27 cellular contexts compared by ENCODE assay signal in genomic region chr13:93254775-93255174, GRCh38. TPM values are rescaled to one million over a fixed set of nuclear protein-coding genes. Genes with fewer than 3 reads are reported as not detected.
A peak's percentile ranks its signal among the peaks of the same experiment; 100 is the strongest.
DNase-seq lines count a peak whose midpoint lies in the region; FAIRE-seq and TF ChIP-seq lines count a peak whose summit lies in the region.
"Had no signal": no experiment of that assay in that cellular context is flagged by ENCODE, and none has a peak within 500 bp of the region (broad histone marks: within the 10 kb centered on the region; RNA-seq: fewer than 3 reads in every experiment).

No MANE protein-coding gene starts in this region.

- H4K8ac ChIP-seq in H1 (ENCODE audit: extremely low read depth, insufficient read depth, low read length), result no peak overlapping the region

- H2BK20ac ChIP-seq in H1 (ENCODE audit: low read length), result no peak overlapping the region

- peaks cover 0 to 8% (median 0%) of the 10 kb centered on the region in 7 donors for H3K9me3 Mint-ChIP-seq in CD14-positive monocyte

- TF ChIP-seq CTCF in HEK293 (tag by site-specific recombination; IDR thresholded peaks at IDR 0.05), result no peak
- TF ChIP-seq CTCF in H1 (IDR thresholded peaks at IDR 0.05; ENCODE audit: control extremely low read depth in 1 of 3, insufficient read depth in 1 of 3, low read depth in 1 of 3, low read length in 3 of 3), result no peak
- TF ChIP-seq CTCF in CD14-positive monocyte (IDR thresholded peaks at IDR 0.05), result no peak

- in situ Hi-C loops in HAP-1 (cut with MboI; ENCODE audit: low sequenced_read_pairs), result no loop called here

- H3K56ac ChIP-seq in H1 (replicated peaks; ENCODE audit: insufficient read length, low read depth, low read length), result no peak overlapping the region

- no peaks in the 10 kb centered on the region for H4K20me1 ChIP-seq in H1 (replicated peaks in 1 of 2; ENCODE audit: control insufficient read depth in 1 of 2, insufficient read depth in 2 of 2, low read length in 2 of 2)

- no peak overlapping the region for H3K4me3 Mint-ChIP-seq in CD14-positive monocyte
- H3K4me3 Mint-ChIP-seq: activated B cell treated with CpG ODN at 0.5 μM for 24 hours; activated CD8-positive, alpha-beta memory T cell treated with anti-CD3 and anti-CD28 coated beads, Interleukin-2, amount 10 ng/mL, durations not matched to agents 7 days and 5 days; activated T-cell treated with anti-CD3 and anti-CD28 coated beads, Interleukin-2, amount 50 U/mL, for 72 hours; brain; CD4-positive, CD25-positive, alpha-beta regulatory T cell; stimulated activated naive B cell treated with anti-CD40 and anti-IgM and Interleukin-4, amounts not matched to agents 10 μg/mL and 1 μg/mL and 100 μg/mL, for 72 hours had no signal

- CTCF ChIA-PET in HEK293 (lab: Yijun Ruan, JAX) (interaction anchor here (0.6 to 0.7 kb wide), 2 partner anchors 116 to 967 kb away, joined by 3 read pairs; no protein-coding TSS in a partner anchor), H1 (lab: Charles Lee; ENCODE audit: partially characterized antibody) (interaction anchor here (0.8 kb wide), 1 partner anchor 16 kb away, joined by 3 read pairs; no protein-coding TSS in a partner anchor)

- H4K5ac ChIP-seq in H1 (ENCODE audit: insufficient read length, low read depth, low read length), result no peak overlapping the region

- H3K27ac ChIP-seq in HEK293 (ENCODE audit: extremely low read depth, low read depth, low read length) (no peak overlapping the region), H1 (ENCODE audit: low read depth, low read length) (no peak overlapping the region)
- H3K27ac ChIP-seq: GM23248, prostate gland, vagina had no signal

- no peak overlapping the region for H2AK5ac ChIP-seq in H1 (ENCODE audit: low read depth, low read length)

- H3K4ac ChIP-seq in H1 (replicated peaks; ENCODE audit: insufficient read length, low read depth, low read length), result no peak overlapping the region

- TF ChIP-seq RAD21 in H1 (IDR thresholded peaks at IDR 0.05 in 1 of 2, conservative IDR thresholded peaks at IDR 0.05 in 1 of 2; ENCODE audit: low read depth in 2 of 2, low read length in 2 of 2), result peak; percentile 5 to 6; a peak in 2 of 4 replicates

- no peaks in the 10 kb centered on the region for H3K27me3 Mint-ChIP-seq in CD14-positive monocyte (ENCODE audit: low read depth in 3 of 3)
- H3K27me3 Mint-ChIP-seq: activated B cell treated with CpG ODN at 0.5 μM for 24 hours; activated CD8-positive, alpha-beta memory T cell treated with anti-CD3 and anti-CD28 coated beads, Interleukin-2, amount 10 ng/mL, durations not matched to agents 7 days and 5 days; brain; CD4-positive, CD25-positive, alpha-beta regulatory T cell; stimulated activated naive B cell treated with anti-CD40 and anti-IgM and Interleukin-4, amounts not matched to agents 10 μg/mL and 1 μg/mL and 100 μg/mL, for 72 hours had no signal

- DNase-seq in NCI-H2029 treated with DMSO at 0.1 percent for 48 hours (lab: John Stamatoyannopoulos, UW), result peak; percentile 49
- DNase-seq in H1 (ENCODE audit: low read depth in 1 of 2, low spot score in 2 of 2), result no peak
- peak; percentile 14 for DNase-seq in pons (ENCODE audit: low spot score)
- DNase-seq in CD14-positive monocyte (ENCODE audit: low spot score), result no peak
- DNase-seq in NCI-H1092 treated with DMSO at 0.1 percent for 48 hours (lab: John Stamatoyannopoulos, UW), result no peak
- no peak for DNase-seq in iPS-NIHi7 (ENCODE audit: extremely low spot score)
- no peak for DNase-seq in HAP-1 (ENCODE audit: low spot score in 2 of 2)
- DNase-seq: activated B cell treated with CpG ODN at 0.5 μM for 24 hours; activated CD8-positive, alpha-beta memory T cell treated with anti-CD3 and anti-CD28 coated beads, Interleukin-2, amount 10 ng/mL, durations not matched to agents 7 days and 5 days; activated naive CD4-positive, alpha-beta T cell; activated T-cell treated with anti-CD3 and anti-CD28 coated beads, Interleukin-2, amount 50 U/mL, for 72 hours; CD4-positive, CD25-positive, alpha-beta regulatory T cell; glutamatergic neuron; GM23248; Kasumi-1; mesenchymal stem cell; NCI-H1105; NCI-H2081 treated with DMSO at 0.1 percent for 48 hours; SIG-M5; stimulated activated CD4-positive, alpha-beta T cell treated with anti-CD3 and anti-CD28 coated beads, Interleukin-15, amount 100 ng/mL, for 24 hours; stimulated activated naive B cell treated with anti-CD40 and anti-IgM and Interleukin-4, amounts not matched to agents 10 μg/mL and 1 μg/mL and 100 μg/mL, for 72 hours had no signal

- H3K23ac ChIP-seq in H1 (ENCODE audit: insufficient read length), result no peak overlapping the region

- H3K27ac Mint-ChIP-seq in CD14-positive monocyte, result no peak overlapping the region
- H3K27ac Mint-ChIP-seq: activated B cell treated with CpG ODN at 0.5 μM for 24 hours; activated CD8-positive, alpha-beta memory T cell treated with anti-CD3 and anti-CD28 coated beads, Interleukin-2, amount 10 ng/mL, durations not matched to agents 7 days and 5 days; activated T-cell treated with anti-CD3 and anti-CD28 coated beads, Interleukin-2, amount 50 U/mL, for 72 hours; CD4-positive, CD25-positive, alpha-beta regulatory T cell; stimulated activated naive B cell treated with anti-CD40 and anti-IgM and Interleukin-4, amounts not matched to agents 10 μg/mL and 1 μg/mL and 100 μg/mL, for 72 hours had no signal

- no peak overlapping the region for H2AFZ ChIP-seq in H1 (ENCODE audit: low read length)
- H2AFZ ChIP-seq: GM23248 had no signal

- no peak overlapping the region for H3K4me3 ChIP-seq in HEK293 (ENCODE audit: low read depth, low read length)
- no peak overlapping the region for H3K4me3 ChIP-seq in H1 (ENCODE audit: extremely low read depth in 1 of 4, insufficient read depth in 2 of 4, low read depth in 3 of 4, low read length in 4 of 4)
- no peak overlapping the region for H3K4me3 ChIP-seq in HAP-1
- H3K4me3 ChIP-seq: GM23248, prostate gland, vagina had no signal

- H3K9me3 ChIP-seq in HEK293 (ENCODE audit: control insufficient read depth, insufficient read depth, low read depth, low read length) (no peaks in the 10 kb centered on the region), H1 (ENCODE audit: insufficient read depth in 2 of 2, low read depth in 1 of 2, low read length in 1 of 2) (no peaks in the 10 kb centered on the region), HAP-1 (no peaks in the 10 kb centered on the region)
- H3K9me3 ChIP-seq: prostate gland, vagina had no signal

- H3K18ac ChIP-seq in H1 (ENCODE audit: extremely low read depth, low read length), result no peak overlapping the region

- H3K79me2 ChIP-seq in H1 (ENCODE audit: control insufficient read depth in 1 of 2, insufficient read depth in 2 of 2, low read length in 2 of 2), result peaks cover 0 to 11% of the 10 kb centered on the region in 2 experiments; a peak in 2 of 4 replicates

- H2BK120ac ChIP-seq in H1 (replicated peaks; ENCODE audit: low read depth, low read length), result no peak overlapping the region

- no peak overlapping the region for H4K91ac ChIP-seq in H1 (replicated peaks; ENCODE audit: insufficient read length, low read length)

- H2BK15ac ChIP-seq in H1 (ENCODE audit: low read length), result no peak overlapping the region

- no peak overlapping the region for H3K14ac ChIP-seq in H1 (ENCODE audit: insufficient read length)

- H2BK5ac ChIP-seq in H1 (ENCODE audit: low read depth, low read length), result no peak overlapping the region

- intact Hi-C loops in CD14-positive monocyte (cut with micrococcal nuclease), result no loop called here

- no peaks in the 10 kb centered on the region for H3K36me3 ChIP-seq in HEK293 (ENCODE audit: control insufficient read depth in 2 of 2, insufficient read depth in 1 of 2, low read length in 2 of 2)
- no peaks in the 10 kb centered on the region for H3K36me3 ChIP-seq in H1 (ENCODE audit: control insufficient read depth in 2 of 4, insufficient read depth in 4 of 4, low read length in 3 of 4)
- H3K36me3 ChIP-seq in HAP-1 (replicated peaks), result no peaks in the 10 kb centered on the region
- H3K36me3 ChIP-seq: prostate gland, vagina had no signal

- H3K4me2 ChIP-seq in H1 (ENCODE audit: insufficient read depth in 1 of 2, low read depth in 2 of 2, low read length in 2 of 2), result no peak overlapping the region

- POLR2A ChIA-PET in HEK293 (lab: Yijun Ruan, JAX), result no interaction called here
- POLR2A ChIA-PET in H1 (lab: Charles Lee; ENCODE audit: partially characterized antibody), result interaction anchor here (0.8 kb wide), 1 partner anchor 30 kb away, joined by 3 read pairs; no protein-coding TSS in a partner anchor

- H3K4me1 ChIP-seq in HEK293 (ENCODE audit: control insufficient read depth, insufficient read depth, low read length) (no peaks in the 10 kb centered on the region), H1 (replicated peaks in 1 of 4; ENCODE audit: control insufficient read depth in 3 of 4, insufficient read depth in 4 of 4, low read length in 3 of 4) (peaks cover 0 to 5% (median 2%) of the 10 kb centered on the region in 4 experiments; a peak in 4 of 7 replicates), HAP-1 (peaks cover 4% of the 10 kb centered on the region)
- H3K4me1 ChIP-seq: prostate gland, vagina had no signal

- H3K36me3 Mint-ChIP-seq in CD14-positive monocyte, result no peaks in the 10 kb centered on the region
- H3K36me3 Mint-ChIP-seq: activated CD8-positive, alpha-beta memory T cell treated with anti-CD3 and anti-CD28 coated beads, Interleukin-2, amount 10 ng/mL, durations not matched to agents 7 days and 5 days; CD4-positive, CD25-positive, alpha-beta regulatory T cell; stimulated activated naive B cell treated with anti-CD40 and anti-IgM and Interleukin-4, amounts not matched to agents 10 μg/mL and 1 μg/mL and 100 μg/mL, for 72 hours had no signal

- TF ChIP-seq EP300 in H1 (IDR thresholded peaks at IDR 0.05; ENCODE audit: borderline replicate concordance in 1 of 2, low read depth in 2 of 2, low read length in 2 of 2), result no peak

- H3K9ac ChIP-seq in H1 (replicated peaks in 1 of 4; ENCODE audit: extremely low read depth in 1 of 4, low read depth in 3 of 4, low read length in 3 of 4), result no peak overlapping the region
- H3K9ac ChIP-seq: GM23248 had no signal

- H3K23me2 ChIP-seq in H1 (ENCODE audit: low read depth, low read length), result no peaks in the 10 kb centered on the region

- WGBS in H1 (ENCODE audit: extremely low coverage in 1 of 2, insufficient coverage in 1 of 2, insufficient read length in 1 of 2, insufficient replicate concordance in 2 of 2, low coverage in 1 of 2, low lambda C conversion rate in 2 of 2, missing lambda C conversion rate in 1 of 2), 2 experiments, result 72% methylated on average over 4 of the region's 4 CpGs; no CpG with 5 or more reads in 1 of the 2 experiments

- TF ChIP-seq POLR2A in H1 (IDR thresholded peaks at IDR 0.05; ENCODE audit: control extremely low read depth in 1 of 2, low read depth in 2 of 2, low read length in 2 of 2), result no peak

- no peaks in the 10 kb centered on the region for H3K4me1 Mint-ChIP-seq in CD14-positive monocyte
- H3K4me1 Mint-ChIP-seq: activated B cell treated with CpG ODN at 0.5 μM for 24 hours; activated CD8-positive, alpha-beta memory T cell treated with anti-CD3 and anti-CD28 coated beads, Interleukin-2, amount 10 ng/mL, durations not matched to agents 7 days and 5 days; CD4-positive, CD25-positive, alpha-beta regulatory T cell; stimulated activated naive B cell treated with anti-CD40 and anti-IgM and Interleukin-4, amounts not matched to agents 10 μg/mL and 1 μg/mL and 100 μg/mL, for 72 hours had no signal

- H3K27me3 ChIP-seq in H1 (replicated peaks in 1 of 4; ENCODE audit: control insufficient read depth in 3 of 4, extremely low read depth in 1 of 4, insufficient read depth in 3 of 4, low read length in 3 of 4) (no peaks in the 10 kb centered on the region), HAP-1 (ENCODE audit: low read depth) (no peaks in the 10 kb centered on the region)
- H3K27me3 ChIP-seq: vagina had no signal

- no peak overlapping the region for H2BK12ac ChIP-seq in H1 (ENCODE audit: low read depth, low read length)

- no peaks in the 10 kb centered on the region; the same call in 1 of the 2 replicates for H3K79me1 ChIP-seq in H1 (ENCODE audit: low read depth, low read length)

- no peak for FAIRE-seq in H1 (lab: Jason Lieb, UNC)
- FAIRE-seq: D721Med, GM12892 had no signal

RNA-seq across cellular contexts. Expression of gene GPC6, which starts 28.2 kb away (rescaled TPM):
- total RNA-seq in H1 (2021; fragmentation: NEBNext Ultra II Directional; extraction: Animal tissue kit (Norgen Biotek cat#: 25700)), result 12.0 and 14.2 TPM in 2 replicates
- 4.1 and 5.4 TPM in 2 replicates for polyA plus RNA-seq in H1 (2011; rRNA removed)
- 5.9 TPM for polyA plus RNA-seq in H1 (2011; cell fraction: cytosol; rRNA removed)
- polyA plus RNA-seq in H1 (2011; cell fraction: nucleus; rRNA removed), result 7.8 TPM
- 8.2 to 11.6 TPM (median 9.7 TPM) in 4 replicates for polyA plus RNA-seq in H1 (2012, experiment 1 of 2)
- 0.83 TPM for polyA plus RNA-seq in H1 (2012, experiment 2 of 2)
- polyA plus RNA-seq in H1 (2013, experiment 1 of 2), result 29.0 TPM
- 29.3 TPM for polyA plus RNA-seq in H1 (2013, experiment 2 of 2)
- polyA minus RNA-seq in H1 (2011; rRNA and poly(A)+ RNA removed), result 21.9 and 32.2 TPM in 2 replicates
- polyA minus RNA-seq in H1 (2011; cell fraction: cytosol; rRNA and poly(A)+ RNA removed), result 14.8 TPM
- polyA minus RNA-seq in H1 (2011; cell fraction: nucleus; rRNA and poly(A)+ RNA removed), result 24.6 TPM
- polyA plus RNA-seq in CD14-positive monocyte, result not detected
- total RNA-seq: activated B cell treated with CpG ODN at 0.5 μM for 24 hours; activated CD8-positive, alpha-beta memory T cell treated with anti-CD3 and anti-CD28 coated beads, Interleukin-2, amount 10 ng/mL, durations not matched to agents 7 days and 5 days; activated T-cell treated with anti-CD3 and anti-CD28 coated beads, Interleukin-2, amount 50 U/mL, for 72 hours; CD4-positive, CD25-positive, alpha-beta regulatory T cell had no signal
- polyA plus RNA-seq: CD4-positive, CD25-positive, alpha-beta regulatory T cell had no signal

Comparison
In these comparisons a context has a peak if more than half of its experiments do, and no peak if none do; other contexts are left out.
1. DNase-seq: peak in NCI-H2029 treated with DMSO at 0.1 percent for 48 hours (single experiment) and pons (single experiment); none in H1 (0 of 2), CD14-positive monocyte (single experiment), NCI-H1092 treated with DMSO at 0.1 percent for 48 hours (single experiment), iPS-NIHi7 (single experiment) and HAP-1 (0 of 2).